Comparison of ENCODE assay signal across 18 cellular contexts in the genomic region with DNA sequence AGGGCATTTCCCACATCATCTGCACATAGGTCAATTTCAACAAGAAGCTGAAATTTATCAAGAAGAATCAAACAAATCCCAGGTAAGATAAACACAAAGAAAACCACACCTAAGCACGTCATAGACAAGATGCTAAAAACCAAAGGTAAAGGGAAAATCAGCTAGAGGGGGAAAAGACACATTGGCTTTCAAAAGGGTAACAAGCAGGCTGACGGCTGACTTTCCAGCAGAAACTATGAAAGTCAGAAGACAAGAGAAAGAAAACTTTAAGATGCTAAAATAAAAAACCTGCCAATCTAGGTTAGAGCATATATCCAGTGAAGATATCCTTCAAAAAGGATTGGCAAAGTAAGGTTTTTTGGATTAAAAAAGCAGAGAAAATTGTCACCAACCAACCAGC.
"Had no signal": no experiment of that assay in that cellular context is flagged by ENCODE, and none has a peak within 500 bp of the region (broad histone marks: within the 10 kb centered on the region; RNA-seq: fewer than 3 reads in every experiment).

No MANE protein-coding gene starts in this region.

- H3K27me3 ChIP-seq: neutrophil, thyroid gland, vagina had no signal

- H3K4me1 ChIP-seq: vagina had no signal

- H3K4me3 ChIP-seq: lung, skin epidermis, thyroid gland, vagina had no signal

- H3K27ac Mint-ChIP-seq: activated CD4-positive, alpha-beta memory T cell treated with anti-CD3 and anti-CD28 coated beads, Interleukin-2, amount 10 ng/mL, durations not matched to agents 7 days and 5 days; activated CD4-positive, alpha-beta T cell treated with anti-CD3 and anti-CD28 coated beads for 36 hours; activated naive CD8-positive, alpha-beta T cell treated with anti-CD3 and anti-CD28 coated beads for 36 hours; T-helper 2 cell treated with Interferon-gamma antibody and Interleukin-4, amounts not matched to agents 5 μg/mL and 100 μg/mL, for 36 hours had no signal

- H3K9me3 ChIP-seq: neutrophil, thyroid gland, vagina had no signal

- H3K27me3 Mint-ChIP-seq: activated CD4-positive, alpha-beta memory T cell treated with anti-CD3 and anti-CD28 coated beads, Interleukin-2, amount 10 ng/mL, durations not matched to agents 7 days and 5 days; activated CD4-positive, alpha-beta T cell treated with anti-CD3 and anti-CD28 coated beads for 36 hours; activated naive CD8-positive, alpha-beta T cell treated with anti-CD3 and anti-CD28 coated beads for 36 hours; naive thymus-derived CD8-positive, alpha-beta T cell had no signal

- H3K4me1 Mint-ChIP-seq: activated CD4-positive, alpha-beta memory T cell treated with anti-CD3 and anti-CD28 coated beads, Interleukin-2, amount 10 ng/mL, durations not matched to agents 7 days and 5 days; activated CD4-positive, alpha-beta T cell treated with anti-CD3 and anti-CD28 coated beads for 36 hours; activated naive CD8-positive, alpha-beta T cell treated with anti-CD3 and anti-CD28 coated beads for 36 hours had no signal

- FAIRE-seq: bronchial epithelial cell, colon had no signal

- DNase-seq: activated CD4-positive, alpha-beta memory T cell treated with anti-CD3 and anti-CD28 coated beads, Interleukin-2, amount 10 ng/mL, durations not matched to agents 7 days and 5 days; activated CD4-positive, alpha-beta T cell treated with anti-CD3 and anti-CD28 coated beads for 36 hours; activated gamma-delta T cell treated with Interleukin-2 at 50 U/mL for 16 hours; activated naive CD8-positive, alpha-beta T cell treated with anti-CD3 and anti-CD28 coated beads for 36 hours; activated T-cell treated with anti-CD3 and anti-CD28 coated beads, Interleukin-2, amount 50 U/mL, for 48 hours; aorta; hypothalamus; naive thymus-derived CD8-positive, alpha-beta T cell; retina; stimulated activated CD4-positive, alpha-beta T cell treated with anti-CD3 and anti-CD28 coated beads, Interleukin-4, amount 100 ng/mL, for 4 hours; thyroid gland had no signal

- ATAC-seq: activated CD4-positive, alpha-beta T cell treated with anti-CD3 and anti-CD28 coated beads for 36 hours; naive thymus-derived CD8-positive, alpha-beta T cell had no signal

- H3K27ac ChIP-seq: neutrophil, skin epidermis, thyroid gland, vagina had no signal

- H3K4me3 Mint-ChIP-seq: activated CD4-positive, alpha-beta memory T cell treated with anti-CD3 and anti-CD28 coated beads, Interleukin-2, amount 10 ng/mL, durations not matched to agents 7 days and 5 days; activated CD4-positive, alpha-beta T cell treated with anti-CD3 and anti-CD28 coated beads for 36 hours; activated naive CD8-positive, alpha-beta T cell treated with anti-CD3 and anti-CD28 coated beads for 36 hours; naive thymus-derived CD8-positive, alpha-beta T cell; T-helper 2 cell treated with Interferon-gamma antibody and Interleukin-4, amounts not matched to agents 5 μg/mL and 100 μg/mL, for 36 hours had no signal

- H3K36me3 ChIP-seq: neutrophil, thyroid gland had no signal
